1 cellular context compared by ENCODE assay signal in genomic region chr12:3049596-3050314, GRCh38.
TF ChIP-seq lines count a peak whose summit lies in the region.

No MANE protein-coding gene starts in this region.

TF ChIP-seq in WTC11, 78 proteins besides CTCF, POLR2A, EP300 and RAD21 (continued from another document):
- TF ChIP-seq CBFB (CRISPR knock-in tag; IDR thresholded peaks at IDR 0.05; ENCODE audit: low read depth) (no peak), ESRRA (CRISPR knock-in tag; IDR thresholded peaks at IDR 0.05; ENCODE audit: borderline replicate concordance) (no peak), NR1H2 (CRISPR knock-in tag; IDR thresholded peaks at IDR 0.05) (no peak)
